ENCODE assay signal across 16 cellular contexts in the genomic region with DNA sequence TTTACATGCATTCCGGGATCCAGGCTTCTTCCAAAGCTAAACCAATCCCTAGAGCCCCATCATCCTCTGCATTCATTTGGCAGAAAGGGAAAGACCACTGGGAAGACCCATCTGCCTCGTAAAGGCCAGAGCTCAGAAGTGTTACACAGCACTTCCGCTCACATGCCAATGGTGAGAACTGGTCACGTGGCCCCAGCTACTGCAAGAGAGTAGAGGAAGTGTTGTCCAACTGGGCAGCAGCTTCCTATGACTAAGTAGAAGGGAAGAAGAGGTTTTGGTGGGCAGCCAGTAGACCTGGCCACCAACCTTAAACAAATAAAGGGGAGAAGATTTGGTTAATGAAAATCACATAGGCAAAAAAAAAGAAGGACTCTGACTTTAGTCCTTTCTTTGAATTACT.
"Had no signal": no experiment of that assay in that cellular context is flagged by ENCODE, and none has a peak within 500 bp of the region (broad histone marks: within the 10 kb centered on the region; RNA-seq: fewer than 3 reads in every experiment).

No MANE protein-coding gene starts in this region.

- H3K27ac Mint-ChIP-seq: activated CD4-positive, alpha-beta memory T cell treated with anti-CD3 and anti-CD28 coated beads, Interleukin-2, amount 10 ng/mL, durations not matched to agents 7 days and 5 days; activated CD4-positive, alpha-beta T cell treated with anti-CD3 and anti-CD28 coated beads for 36 hours; activated naive CD4-positive, alpha-beta T cell treated with anti-CD3 and anti-CD28 coated beads, Interleukin-2, amount 10 ng/mL, durations not matched to agents 7 days and 5 days; activated T-cell treated with anti-CD3 and anti-CD28 coated beads, Interleukin-2, amount 50 U/mL, for 24 hours; naive B cell; stimulated activated naive CD8-positive, alpha-beta T cell treated with anti-CD3 and anti-CD28 coated beads, Interleukin-15, amount 100 ng/mL, for 72 hours had no signal

- H3K27ac ChIP-seq: colonic mucosa, left ventricle myocardium inferior, pancreas, testis, WERI-Rb-1 had no signal

- H3K4me1 ChIP-seq: colonic mucosa, pancreas, testis had no signal

- H3K4me1 Mint-ChIP-seq: activated CD4-positive, alpha-beta memory T cell treated with anti-CD3 and anti-CD28 coated beads, Interleukin-2, amount 10 ng/mL, durations not matched to agents 7 days and 5 days; activated CD4-positive, alpha-beta T cell treated with anti-CD3 and anti-CD28 coated beads for 36 hours; activated naive CD4-positive, alpha-beta T cell treated with anti-CD3 and anti-CD28 coated beads, Interleukin-2, amount 10 ng/mL, durations not matched to agents 7 days and 5 days; naive B cell; stimulated activated naive CD8-positive, alpha-beta T cell treated with anti-CD3 and anti-CD28 coated beads, Interleukin-15, amount 100 ng/mL, for 72 hours had no signal

- H3K4me3 ChIP-seq: colonic mucosa, left ventricle myocardium inferior, pancreas, testis had no signal

- H3K4me3 Mint-ChIP-seq: activated CD4-positive, alpha-beta memory T cell treated with anti-CD3 and anti-CD28 coated beads, Interleukin-2, amount 10 ng/mL, durations not matched to agents 7 days and 5 days; activated CD4-positive, alpha-beta T cell treated with anti-CD3 and anti-CD28 coated beads for 36 hours; activated naive CD4-positive, alpha-beta T cell treated with anti-CD3 and anti-CD28 coated beads, Interleukin-2, amount 10 ng/mL, durations not matched to agents 7 days and 5 days; activated T-cell treated with anti-CD3 and anti-CD28 coated beads, Interleukin-2, amount 50 U/mL, for 24 hours; naive B cell; stimulated activated naive CD8-positive, alpha-beta T cell treated with anti-CD3 and anti-CD28 coated beads, Interleukin-15, amount 100 ng/mL, for 72 hours had no signal

- H3K36me3 Mint-ChIP-seq: activated naive CD4-positive, alpha-beta T cell treated with anti-CD3 and anti-CD28 coated beads, Interleukin-2, amount 10 ng/mL, durations not matched to agents 7 days and 5 days; naive B cell had no signal

- DNase-seq: activated CD4-positive, alpha-beta memory T cell treated with anti-CD3 and anti-CD28 coated beads, Interleukin-2, amount 10 ng/mL, durations not matched to agents 7 days and 5 days; activated CD4-positive, alpha-beta T cell treated with anti-CD3 and anti-CD28 coated beads for 36 hours; activated naive CD4-positive, alpha-beta T cell treated with anti-CD3 and anti-CD28 coated beads, Interleukin-2, amount 10 ng/mL, durations not matched to agents 7 days and 5 days; activated T-cell treated with anti-CD3 and anti-CD28 coated beads, Interleukin-2, amount 50 U/mL, for 24 hours; caudate nucleus; colonic mucosa; hippocampal formation; left ventricle myocardium inferior; naive B cell; pancreas; stimulated activated CD4-positive, alpha-beta T cell treated with anti-CD3 and anti-CD28 coated beads, Interleukin-1b, Interleukin-23, amount 100 ng/mL, for 48 hours; stimulated activated naive CD8-positive, alpha-beta T cell treated with anti-CD3 and anti-CD28 coated beads, Interleukin-15, amount 100 ng/mL, for 72 hours; T1000; testis; WERI-Rb-1 had no signal

- H3K9me3 Mint-ChIP-seq: activated CD4-positive, alpha-beta memory T cell treated with anti-CD3 and anti-CD28 coated beads, Interleukin-2, amount 10 ng/mL, durations not matched to agents 7 days and 5 days; activated naive CD4-positive, alpha-beta T cell treated with anti-CD3 and anti-CD28 coated beads, Interleukin-2, amount 10 ng/mL, durations not matched to agents 7 days and 5 days; activated T-cell treated with anti-CD3 and anti-CD28 coated beads, Interleukin-2, amount 50 U/mL, for 24 hours; stimulated activated naive CD8-positive, alpha-beta T cell treated with anti-CD3 and anti-CD28 coated beads, Interleukin-15, amount 100 ng/mL, for 72 hours had no signal

- H3K27me3 ChIP-seq: colonic mucosa, pancreas, testis had no signal

- H3K9me3 ChIP-seq: colonic mucosa, left ventricle myocardium inferior, pancreas, testis had no signal

- H3K36me3 ChIP-seq: colonic mucosa, left ventricle myocardium inferior, pancreas, WERI-Rb-1 had no signal

- H3K27me3 Mint-ChIP-seq: activated CD4-positive, alpha-beta memory T cell treated with anti-CD3 and anti-CD28 coated beads, Interleukin-2, amount 10 ng/mL, durations not matched to agents 7 days and 5 days; activated T-cell treated with anti-CD3 and anti-CD28 coated beads, Interleukin-2, amount 50 U/mL, for 24 hours had no signal

- ATAC-seq: activated CD4-positive, alpha-beta T cell treated with anti-CD3 and anti-CD28 coated beads for 36 hours; esophagus mucosa; pancreas; stimulated activated naive CD8-positive, alpha-beta T cell treated with anti-CD3 and anti-CD28 coated beads, Interleukin-15, amount 100 ng/mL, for 72 hours had no signal
